In genomic region chr10:36116751-36117150, GRCh38 we compare ENCODE assay signal across 20 cellular contexts.
DNase-seq lines count a peak whose midpoint lies in the region; ATAC-seq, FAIRE-seq and TF ChIP-seq lines count a peak whose summit lies in the region.
"Had no signal": no experiment of that assay in that cellular context is flagged by ENCODE, and none has a peak within 500 bp of the region (broad histone marks: within the 10 kb centered on the region; RNA-seq: fewer than 3 reads in every experiment).

No MANE protein-coding gene starts in this region.

- no peaks in the 10 kb centered on the region for H3K36me3 ChIP-seq in hepatocyte (replicated peaks; ENCODE audit: insufficient read depth, low read depth)
- no peaks in the 10 kb centered on the region for H3K36me3 ChIP-seq in rectal smooth muscle tissue (ENCODE audit: control insufficient read depth, insufficient read depth, low read length)

- H3K9me3 ChIP-seq in hepatocyte (ENCODE audit: low read depth), result no peaks in the 10 kb centered on the region
- H3K9me3 ChIP-seq: A549 had no signal

- no peaks in the 10 kb centered on the region for H4K20me1 ChIP-seq in hepatocyte (ENCODE audit: insufficient read depth, poor library complexity, severe bottlenecking)

- WGBS in hepatocyte (ENCODE audit: low lambda C conversion rate, missing lambda C conversion rate), result 24% methylated on average over 6 of the region's 6 CpGs

- TF ChIP-seq CTCF in hepatocyte (IDR thresholded peaks at IDR 0.05; ENCODE audit: poor library complexity) (no peak), coronary artery (IDR thresholded peaks at IDR 0.05) (no peak)

- H3K9me2 ChIP-seq in hepatocyte (replicated peaks; ENCODE audit: insufficient read depth), result no peaks in the 10 kb centered on the region

- H3K27me3 ChIP-seq in hepatocyte, result no peaks in the 10 kb centered on the region
- H3K27me3 ChIP-seq in rectal smooth muscle tissue (ENCODE audit: control insufficient read depth, insufficient read depth, low read length), result no peaks in the 10 kb centered on the region

- no peak for ATAC-seq in GM18873 (IDR thresholded peaks at IDR 0.05; ENCODE audit: low FRiP score, unreplicated experiment)
- ATAC-seq: A549 had no signal

- in situ Hi-C loops in KBM-7 (cut with MboI; ENCODE audit: low pct_unique_long_range_greater_than_20kb, low sequenced_read_pairs), result no loop called here

- no peak overlapping the region for H3K9ac ChIP-seq in rectal smooth muscle tissue (ENCODE audit: low read length)

- H2AFZ ChIP-seq in hepatocyte, result peak overlapping the region; percentile 30
- H2AFZ ChIP-seq: PC-9 had no signal

- H3K4me3 ChIP-seq in hepatocyte, result no peak overlapping the region
- H3K4me3 ChIP-seq in rectal smooth muscle tissue (ENCODE audit: low read length), result no peak overlapping the region
- H3K4me3 ChIP-seq in coronary artery, result no peak overlapping the region
- H3K4me3 ChIP-seq: A549, PC-9 had no signal

- DNase-seq in ELF-1 (ENCODE audit: low read depth, low spot score) (peak; percentile 10), hepatocyte (ENCODE audit: low spot score) (peak; percentile 8), NCI-H748 (lab: John Stamatoyannopoulos, UW; ENCODE audit: unreplicated experiment) (no peak), KBM-7 (no peak), coronary artery (ENCODE audit: low spot score) (no peak)
- DNase-seq: AML-193; GOT3; KG1; NCI-H1048; NCI-H2107; NCI-H226; NCI-H526; NK-92 treated with Interleukin-12 subunit alpha and Interleukin-12 subunit beta, amount 100 ng/mL, for 24 hours; PC-9 had no signal

- peak; percentile 84 for FAIRE-seq in TTC549 (lab: Jason Lieb, UNC)
- FAIRE-seq: A549, G401.6, GM12892 had no signal

- H3K79me2 ChIP-seq in hepatocyte, result no peaks in the 10 kb centered on the region

- H3K4me1 ChIP-seq in hepatocyte (ENCODE audit: insufficient read depth) (peaks cover 32% of the 10 kb centered on the region), rectal smooth muscle tissue (ENCODE audit: control insufficient read depth, insufficient read depth, low read length) (peaks cover 33% of the 10 kb centered on the region)

- H3K4me2 ChIP-seq in hepatocyte, result peak overlapping the region; percentile 49
- H3K4me2 ChIP-seq: A549, PC-9 had no signal

- peak overlapping the region; percentile 14 for H3K27ac ChIP-seq in hepatocyte
- peak overlapping the region; percentile 44 for H3K27ac ChIP-seq in rectal smooth muscle tissue (ENCODE audit: low read depth, low read length)
- H3K27ac ChIP-seq in coronary artery, result no peak overlapping the region
- H3K27ac ChIP-seq: PC-9 had no signal

Comparison
In these comparisons a context has a peak if more than half of its experiments do, and no peak if none do; other contexts are left out.
1. DNase-seq: peak in ELF-1 (single experiment) and hepatocyte (single experiment); none in NCI-H748 (single experiment), KBM-7 (single experiment) and coronary artery (single experiment).
2. H3K27ac ChIP-seq: peak in hepatocyte (single experiment) and rectal smooth muscle tissue (single experiment); none in coronary artery (0 of 2).